ENCODE assay signal across 2 cellular contexts in the genomic region with DNA sequence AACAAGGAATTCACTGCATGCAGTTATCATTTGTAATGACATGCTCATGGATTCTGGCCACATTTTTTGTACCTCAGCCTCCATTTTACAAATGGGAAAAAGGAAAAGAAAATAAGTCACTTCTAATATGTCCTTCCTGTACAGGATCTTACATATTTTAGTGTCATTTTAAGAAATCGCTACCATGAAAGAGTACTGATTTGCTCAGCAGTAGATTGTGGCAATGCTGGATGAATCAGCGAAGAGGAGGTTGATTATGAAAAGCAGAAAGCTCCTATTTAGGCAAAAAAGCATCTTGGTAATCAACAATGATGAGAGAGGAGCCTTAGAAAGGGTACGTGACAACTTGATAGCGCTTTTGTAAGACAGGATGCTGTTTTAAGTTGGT.
TF ChIP-seq lines count a peak whose summit lies in the region.

No MANE protein-coding gene starts in this region.

TF ChIP-seq in liver, 16 proteins besides CTCF, POLR2A, EP300 and RAD21:
- TF ChIP-seq YY1 (IDR thresholded peaks at IDR 0.05) = peak; percentile 27
- no peak for TF ChIP-seq HNF4G (IDR thresholded peaks at IDR 0.05)
- TF ChIP-seq FOXA2 (IDR thresholded peaks at IDR 0.05) = no peak
- no peak for TF ChIP-seq GABPA (IDR thresholded peaks at IDR 0.05 in 1 of 2, conservative IDR thresholded peaks at IDR 0.05 in 1 of 2)
- peak; percentile 7 for TF ChIP-seq SP1 (IDR thresholded peaks at IDR 0.05)

TF ChIP-seq in HepG2, 621 proteins besides CTCF, POLR2A, EP300 and RAD21:
- TF ChIP-seq ZNF589 (CRISPR knock-in tag; conservative IDR thresholded peaks at IDR 0.05) = no peak
- TF ChIP-seq ZNF317 (CRISPR knock-in tag; IDR thresholded peaks at IDR 0.05) = no peak
- no peak for TF ChIP-seq KAT7 (CRISPR knock-in tag; IDR thresholded peaks at IDR 0.05; ENCODE audit: borderline replicate concordance)
- TF ChIP-seq KDM1A (CRISPR knock-in tag; IDR thresholded peaks at IDR 0.05) = no peak
